18 cellular contexts compared by ENCODE assay signal in the genomic region with DNA sequence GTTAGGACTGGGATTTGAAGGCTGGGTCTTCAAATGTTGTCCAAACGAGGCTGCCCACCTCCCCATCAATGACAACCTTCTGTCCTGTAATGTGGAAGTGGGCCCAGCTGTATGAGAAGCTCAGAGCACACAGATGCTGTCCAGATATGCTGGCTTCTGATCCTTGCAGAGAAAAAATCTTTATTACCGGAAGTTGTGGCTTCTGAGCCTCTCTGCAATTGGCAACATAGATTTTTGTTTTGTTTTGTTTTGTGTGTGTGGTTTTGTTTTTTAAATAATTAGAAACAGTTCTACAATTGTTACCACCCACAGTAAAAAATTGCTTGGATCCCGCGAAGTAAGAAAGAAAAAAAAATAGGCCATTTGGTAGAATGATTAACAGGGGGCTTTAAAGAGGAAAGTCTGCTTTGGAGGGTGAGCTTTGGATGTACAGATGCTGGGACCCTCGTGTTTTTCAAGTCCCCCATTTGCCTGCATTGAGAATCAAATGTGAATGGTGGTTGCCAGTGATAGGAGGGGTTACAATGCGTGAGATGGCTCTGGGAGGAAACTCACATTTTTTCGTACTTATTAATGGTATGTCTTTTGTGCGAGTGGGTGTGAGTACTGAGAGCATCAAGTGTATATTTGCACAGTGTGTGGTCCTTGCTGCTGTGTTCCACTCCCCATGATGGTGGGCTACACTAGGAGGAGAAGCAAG.
A peak's percentile ranks its signal among the peaks of the same experiment; 100 is the strongest.
DNase-seq lines count a peak whose midpoint lies in the region; ATAC-seq, FAIRE-seq and TF ChIP-seq lines count a peak whose summit lies in the region.
"Had no signal": no experiment of that assay in that cellular context is flagged by ENCODE, and none has a peak within 500 bp of the region (broad histone marks: within the 10 kb centered on the region; RNA-seq: fewer than 3 reads in every experiment).

No MANE protein-coding gene starts in this region.

- intact Hi-C loops in kidney (cut with DNase I) = no loop called here

- no peaks in the 10 kb centered on the region for H3K27me3 ChIP-seq in rectal smooth muscle tissue (ENCODE audit: control insufficient read depth, insufficient read depth, low read length)
- H3K27me3 ChIP-seq: cardiac muscle cell, left lung, upper lobe of left lung had no signal

- H3K36me3 Mint-ChIP-seq in chondrocyte (ENCODE audit: low read depth) = peaks cover 5% of the 10 kb centered on the region
- H3K36me3 Mint-ChIP-seq: activated naive CD4-positive, alpha-beta T cell treated with anti-CD3 and anti-CD28 coated beads, Interleukin-2, amount 50 U/mL, for 24 hours; naive B cell had no signal

- H3K27ac ChIP-seq in rectal smooth muscle tissue (ENCODE audit: low read depth, low read length) = peak overlapping the region; percentile 21
- H3K27ac ChIP-seq in kidney (ENCODE audit: low read depth in 2 of 2, low read length in 2 of 2) = no peak overlapping the region
- H3K27ac ChIP-seq: cardiac muscle cell, left lung, upper lobe of left lung had no signal

- H3K4me1 ChIP-seq in rectal smooth muscle tissue (ENCODE audit: control insufficient read depth, insufficient read depth, low read length) (peaks cover 46% of the 10 kb centered on the region), kidney (ENCODE audit: control insufficient read depth in 1 of 2, insufficient read depth in 1 of 2, low read depth in 1 of 2, low read length in 2 of 2) (peaks cover 5 to 6% of the 10 kb centered on the region in 2 donors)

- peaks cover 52% of the 10 kb centered on the region for H3K4me1 Mint-ChIP-seq in chondrocyte (ENCODE audit: low read depth)
- H3K4me1 Mint-ChIP-seq: activated B cell treated with CpG ODN at 0.5 μM for 24 hours; activated naive CD4-positive, alpha-beta T cell treated with anti-CD3 and anti-CD28 coated beads, Interleukin-2, amount 50 U/mL, for 24 hours; naive B cell had no signal

- H3K9me3 ChIP-seq in kidney (ENCODE audit: control insufficient read depth in 1 of 2, low read length in 2 of 2) = no peaks in the 10 kb centered on the region
- H3K9me3 ChIP-seq: left lung, upper lobe of left lung had no signal

- H3K4me3 Mint-ChIP-seq in chondrocyte (ENCODE audit: unreplicated experiment) = no peak overlapping the region
- H3K4me3 Mint-ChIP-seq: activated B cell treated with CpG ODN at 0.5 μM for 24 hours; activated naive CD4-positive, alpha-beta T cell treated with anti-CD3 and anti-CD28 coated beads, Interleukin-2, amount 50 U/mL, for 24 hours; naive B cell had no signal

- H3K9ac ChIP-seq in rectal smooth muscle tissue (ENCODE audit: low read length) (no peak overlapping the region), kidney (ENCODE audit: low read length in 2 of 2) (no peak overlapping the region)

- H3K9me3 Mint-ChIP-seq in chondrocyte (ENCODE audit: low read depth) = no peaks in the 10 kb centered on the region
- H3K9me3 Mint-ChIP-seq: activated B cell treated with CpG ODN at 0.5 μM for 24 hours; activated naive CD4-positive, alpha-beta T cell treated with anti-CD3 and anti-CD28 coated beads, Interleukin-2, amount 50 U/mL, for 24 hours; naive B cell had no signal

- H3K36me3 ChIP-seq in rectal smooth muscle tissue (ENCODE audit: control insufficient read depth, insufficient read depth, low read length) (no peaks in the 10 kb centered on the region), kidney (ENCODE audit: control insufficient read depth in 1 of 2, insufficient read depth in 2 of 2, low read length in 2 of 2) (no peaks in the 10 kb centered on the region)
- H3K36me3 ChIP-seq: cardiac muscle cell, upper lobe of left lung had no signal

- no peaks in the 10 kb centered on the region for H3K27me3 Mint-ChIP-seq in chondrocyte (ENCODE audit: low read depth)
- H3K27me3 Mint-ChIP-seq: activated naive CD4-positive, alpha-beta T cell treated with anti-CD3 and anti-CD28 coated beads, Interleukin-2, amount 50 U/mL, for 24 hours; naive B cell had no signal

- no peak overlapping the region for H3K4me3 ChIP-seq in rectal smooth muscle tissue (ENCODE audit: low read length)
- no peak overlapping the region for H3K4me3 ChIP-seq in kidney (ENCODE audit: low read length in 2 of 2)
- H3K4me3 ChIP-seq: cardiac muscle cell, left lung, upper lobe of left lung had no signal

- peak overlapping the region; percentile 57 for H3K27ac Mint-ChIP-seq in chondrocyte (ENCODE audit: unreplicated experiment)
- H3K27ac Mint-ChIP-seq: activated B cell treated with CpG ODN at 0.5 μM for 24 hours; activated naive CD4-positive, alpha-beta T cell treated with anti-CD3 and anti-CD28 coated beads, Interleukin-2, amount 50 U/mL, for 24 hours; naive B cell had no signal

- TF ChIP-seq CTCF in chondrocyte (IDR thresholded peaks at IDR 0.05) = no peak
- TF ChIP-seq CTCF in kidney (IDR thresholded peaks at IDR 0.05; ENCODE audit: borderline replicate concordance, extremely low read depth, insufficient read depth) = no peak

- peak; percentile 32 for DNase-seq in ELR (ENCODE audit: low read depth)
- peak; percentile 24 for DNase-seq in NAMALWA (ENCODE audit: low spot score)
- DNase-seq in chondrocyte (ENCODE audit: low spot score) = no peak
- no peak for DNase-seq in stimulated activated CD4-positive, alpha-beta T cell treated with anti-CD3 and anti-CD28 coated beads, Interleukin-15, amount 100 ng/mL, for 24 hours
- DNase-seq in COLO829 (ENCODE audit: low spot score) = no peak
- no peak for DNase-seq in kidney
- DNase-seq: activated B cell treated with CpG ODN at 0.5 μM for 24 hours; left lung; naive B cell; NCI-H2081; stimulated activated CD4-positive, alpha-beta T cell treated with anti-CD3 and anti-CD28 coated beads, Interleukin-2, amount 100 ng/mL, for 24 hours; SW 1271; upper lobe of left lung had no signal

- no peak for ATAC-seq in GM18870 (IDR thresholded peaks at IDR 0.05; ENCODE audit: unreplicated experiment)
- ATAC-seq: left lung had no signal

- FAIRE-seq in kidney (lab: Jason Lieb, UNC) = no peak
- FAIRE-seq: H1 had no signal

Comparison
In these comparisons a context has a peak if more than half of its experiments do, and no peak if none do; other contexts are left out.
1. DNase-seq: peak in ELR (single experiment) and NAMALWA (single experiment); none in chondrocyte (single experiment), stimulated activated CD4-positive, alpha-beta T cell treated with anti-CD3 and anti-CD28 coated beads, Interleukin-15, amount 100 ng/mL, for 24 hours (single experiment), COLO829 (single experiment) and kidney (single experiment).